Comparison of ENCODE assay signal across 12 cellular contexts in the genomic region with DNA sequence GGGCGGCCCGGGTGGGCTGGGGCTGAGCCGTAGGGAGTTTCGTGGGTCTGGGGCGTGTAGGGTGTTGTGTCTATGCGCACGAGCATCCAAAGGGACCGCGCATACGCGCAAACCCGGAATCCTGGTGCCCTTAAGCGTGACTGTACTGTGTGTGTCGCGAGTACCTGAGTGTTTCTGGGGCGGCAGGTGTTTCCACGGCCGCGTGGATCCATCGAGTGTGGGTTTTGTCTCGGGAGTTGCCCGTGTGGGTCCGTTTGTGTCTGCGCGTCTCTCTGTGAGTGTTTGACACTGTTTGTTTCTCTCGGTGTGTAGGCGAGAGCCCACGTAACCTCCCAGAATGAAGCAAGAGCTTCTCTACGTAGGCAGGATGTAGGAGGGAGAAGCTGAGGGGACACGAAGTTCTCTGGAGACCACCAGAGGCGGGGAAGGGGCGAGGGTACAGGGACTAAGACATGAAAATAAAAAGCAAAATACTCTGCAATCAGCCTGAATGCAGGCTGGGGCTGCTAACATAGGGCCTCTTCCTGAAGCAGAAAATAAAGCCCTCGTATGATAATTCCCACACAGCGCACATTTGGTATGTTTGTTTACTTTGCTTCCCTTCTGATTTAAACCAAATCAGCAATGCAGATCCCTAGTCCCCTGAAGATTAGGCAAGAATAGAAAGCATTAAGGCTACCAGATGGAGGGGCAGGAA. TPM values are rescaled to one million over a fixed set of nuclear protein-coding genes. Genes with fewer than 3 reads are reported as not detected.
DNase-seq lines count a peak whose midpoint lies in the region; TF ChIP-seq lines count a peak whose summit lies in the region.
"Had no signal": no experiment of that assay in that cellular context is flagged by ENCODE, and none has a peak within 500 bp of the region (broad histone marks: within the 10 kb centered on the region; RNA-seq: fewer than 3 reads in every experiment).

No MANE protein-coding gene starts in this region.

- H3K27me3 ChIP-seq in ascending aorta: no peaks in the 10 kb centered on the region
- peaks cover 14 to 61% (median 31%) of the 10 kb centered on the region in 3 donors for H3K27me3 ChIP-seq in stomach

- H3K9me3 ChIP-seq in ascending aorta (no peaks in the 10 kb centered on the region), iPS-18c (ENCODE audit: control insufficient read depth, insufficient read depth, low read length) (no peaks in the 10 kb centered on the region), stomach (peaks cover 0 to 21% (median 6%) of the 10 kb centered on the region in 4 donors)

- TF ChIP-seq POLR2A in stomach (IDR thresholded peaks at IDR 0.05): no peak

- H3K4me1 ChIP-seq in ascending aorta (no peaks in the 10 kb centered on the region), stomach (peaks cover 0 to 17% (median 9%) of the 10 kb centered on the region in 4 donors)

- H3K4me3 ChIP-seq in ascending aorta: peak overlapping the region; percentile 40 to 55
- H3K4me3 ChIP-seq in iPS-18c (ENCODE audit: insufficient read depth, low read depth, low read length): peak overlapping the region; percentile 83
- H3K4me3 ChIP-seq in stomach: peak overlapping the region; percentile 23 to 36 (median 31)

- TF ChIP-seq CTCF in ascending aorta (IDR thresholded peaks at IDR 0.05): no peak
- no peak for TF ChIP-seq CTCF in stomach (IDR thresholded peaks at IDR 0.05)

- no peak overlapping the region for H3K27ac ChIP-seq in ascending aorta
- H3K27ac ChIP-seq in stomach: no peak overlapping the region

- H3K36me3 ChIP-seq in ascending aorta: no peaks in the 10 kb centered on the region
- no peaks in the 10 kb centered on the region for H3K36me3 ChIP-seq in stomach

- DNase-seq in NCI-H510A treated with DMSO at 0.1 percent for 48 hours (lab: John Stamatoyannopoulos, UW) (peak; percentile 52), NCI-H510A (lab: John Stamatoyannopoulos, UW) (no peak), ascending aorta (ENCODE audit: low spot score in 2 of 2) (no peak), stomach (no peak), midbrain (lab: John Stamatoyannopoulos, UW) (no peak)
- DNase-seq in activated CD4-positive, alpha-beta T cell treated with anti-CD3 and anti-CD28 coated beads, Interleukin-2, amount 50 U/mL, for 1 hour: no peak
- no peak for DNase-seq in activated effector memory CD4-positive, alpha-beta T cell treated with Interleukin-2 at 50 U/mL for 16 hours
- DNase-seq: NK-92 treated with Interleukin-12 subunit alpha and Interleukin-12 subunit beta, amount 100 ng/mL, for 24 hours had no signal

- intact Hi-C loops in ascending aorta (cut with DNase I) (no loop called here), stomach (cut with DNase I; ENCODE audit: low total_unique reads) (no loop called here)

- 4 to 9% (median 7%) methylated on average over 26 to 34 of the region's 34 CpGs for WGBS in stomach, 5 donors

- no peak for TF ChIP-seq EP300 in stomach (IDR thresholded peaks at IDR 0.05)

RNA-seq across cellular contexts. Expression of gene BRINP1, which starts 0.6 kb away (rescaled TPM):
- total RNA-seq in ascending aorta (not detected), stomach (1 to 10 TPM in 1 of 5 donors, not detected in 4; 1.1 TPM)
- under 1 TPM in 2 of 3 donors, not detected in 1; 0.05 to 0.06 TPM for polyA plus RNA-seq in stomach
- total RNA-seq: dermis blood vessel endothelial cell, sciatic nerve had no signal
- polyA plus RNA-seq: IgD-negative memory B cell had no signal

Comparison
In these comparisons a context has a peak if more than half of its experiments do, and no peak if none do; other contexts are left out.
1. H3K4me3 ChIP-seq: peak in every context shown above with its lines; median percentile 83 in iPS-18c; 48 in ascending aorta; 31 in stomach.